Comparison of ENCODE assay signal across 8 cellular contexts in genomic region chr9:70601000-70601929, GRCh38.
DNase-seq lines count a peak whose midpoint lies in the region; ATAC-seq lines count a peak whose summit lies in the region.

No MANE protein-coding gene starts in this region.

- H3K4me2 ChIP-seq in mesendoderm (ENCODE audit: low read length), result no peak overlapping the region

- no peaks in the 10 kb centered on the region for H3K36me3 ChIP-seq in duodenal mucosa (ENCODE audit: control insufficient read depth in 1 of 2, insufficient read depth in 2 of 2, low read length in 2 of 2)
- H3K36me3 ChIP-seq in mesendoderm (ENCODE audit: control insufficient read depth, insufficient read depth, low read length), result no peaks in the 10 kb centered on the region
- H3K36me3 ChIP-seq in urinary bladder (ENCODE audit: insufficient read depth), result no peaks in the 10 kb centered on the region

- H3K18ac ChIP-seq in mesendoderm (ENCODE audit: low read length), result no peak overlapping the region

- H3K23ac ChIP-seq in mesendoderm (ENCODE audit: low read length), result no peak overlapping the region

- peak overlapping the region; percentile 49 for H3K56ac ChIP-seq in mesendoderm (ENCODE audit: low read length)

- no peak overlapping the region for H2BK15ac ChIP-seq in mesendoderm (replicated peaks; ENCODE audit: low read depth)

- no peak overlapping the region for H2AK5ac ChIP-seq in mesendoderm (ENCODE audit: low read length)

- H3K27ac ChIP-seq in duodenal mucosa (ENCODE audit: low read depth, low read length) (peak overlapping the region; percentile 82), mesendoderm (ENCODE audit: low read depth, low read length) (no peak overlapping the region), urinary bladder (ENCODE audit: low read depth) (peak overlapping the region; percentile 60)

- no peaks in the 10 kb centered on the region for H3K27me3 ChIP-seq in duodenal mucosa (ENCODE audit: control insufficient read depth in 1 of 2, insufficient read depth in 2 of 2, low read length in 2 of 2)
- no peaks in the 10 kb centered on the region for H3K27me3 ChIP-seq in mesendoderm (ENCODE audit: insufficient read depth, low read length, poor library complexity)

- H4K5ac ChIP-seq in mesendoderm (ENCODE audit: low read length), result no peak overlapping the region

- no peak overlapping the region for H2BK120ac ChIP-seq in mesendoderm (ENCODE audit: low read depth, low read length)

- no peak overlapping the region for H2BK5ac ChIP-seq in mesendoderm (ENCODE audit: low read length)

- no peak for ATAC-seq in GM19023 (IDR thresholded peaks at IDR 0.05; ENCODE audit: unreplicated experiment)

- H3K9ac ChIP-seq in duodenal mucosa (ENCODE audit: low read depth in 1 of 2, low read length in 2 of 2), result peak overlapping the region; percentile 38 to 44
- H3K9ac ChIP-seq in mesendoderm (ENCODE audit: low read length), result no peak overlapping the region

- no peaks in the 10 kb centered on the region for H3K79me2 ChIP-seq in mesendoderm (ENCODE audit: control insufficient read depth, insufficient read depth, low read length)

- H3K9me3 ChIP-seq in duodenal mucosa (ENCODE audit: control insufficient read depth in 1 of 2, low read length in 2 of 2), result no peaks in the 10 kb centered on the region

- H3K79me1 ChIP-seq in mesendoderm (ENCODE audit: low read length), result no peaks in the 10 kb centered on the region

- DNase-seq in DMS79 treated with DMSO at 0.1 percent for 48 hours (lab: John Stamatoyannopoulos, UW), result peak; percentile 69
- peak; percentile 61 for DNase-seq in NCI-H524 treated with DMSO at 0.1 percent for 48 hours (lab: John Stamatoyannopoulos, UW)
- no peak for DNase-seq in mesendoderm
- DNase-seq in NCI-H1930 (lab: John Stamatoyannopoulos, UW), result no peak
- no peak for DNase-seq in GF-D8 (lab: John Stamatoyannopoulos, UW)

- no peak overlapping the region for H3K4ac ChIP-seq in mesendoderm (ENCODE audit: low read depth, low read length)

- H3K4me3 ChIP-seq in duodenal mucosa (ENCODE audit: low read depth in 1 of 2, low read length in 2 of 2) (peak overlapping the region; percentile 0 to 25), mesendoderm (ENCODE audit: low read length) (no peak overlapping the region), urinary bladder (ENCODE audit: low read depth, low read length) (no peak overlapping the region)

- WGBS in mesendoderm (ENCODE audit: extremely low coverage, insufficient coverage, low lambda C conversion rate), result no CpG with 5 or more reads among the region's 30 CpGs
- 17% methylated on average over 30 of the region's 30 CpGs for WGBS in urinary bladder

- peaks cover 8 to 17% of the 10 kb centered on the region in 2 donors for H3K4me1 ChIP-seq in duodenal mucosa (ENCODE audit: control insufficient read depth in 1 of 2, insufficient read depth in 2 of 2, low read length in 2 of 2)
- H3K4me1 ChIP-seq in mesendoderm (ENCODE audit: control insufficient read depth, low read depth, low read length), result no peaks in the 10 kb centered on the region
- no peaks in the 10 kb centered on the region for H3K4me1 ChIP-seq in urinary bladder (ENCODE audit: insufficient read depth)

- H4K8ac ChIP-seq in mesendoderm (ENCODE audit: low read depth, low read length), result no peak overlapping the region

Comparison
In these comparisons a context has a peak if more than half of its experiments do, and no peak if none do; other contexts are left out.
1. DNase-seq: peak in DMS79 treated with DMSO at 0.1 percent for 48 hours (single experiment) and NCI-H524 treated with DMSO at 0.1 percent for 48 hours (single experiment); none in mesendoderm (single experiment), NCI-H1930 (0 of 2) and GF-D8 (single experiment).
2. H3K4me3 ChIP-seq: peak in duodenal mucosa (2 of 2); none in mesendoderm (single experiment) and urinary bladder (single experiment).